Comparison of ENCODE assay signal across 1 cellular context in the genomic region with DNA sequence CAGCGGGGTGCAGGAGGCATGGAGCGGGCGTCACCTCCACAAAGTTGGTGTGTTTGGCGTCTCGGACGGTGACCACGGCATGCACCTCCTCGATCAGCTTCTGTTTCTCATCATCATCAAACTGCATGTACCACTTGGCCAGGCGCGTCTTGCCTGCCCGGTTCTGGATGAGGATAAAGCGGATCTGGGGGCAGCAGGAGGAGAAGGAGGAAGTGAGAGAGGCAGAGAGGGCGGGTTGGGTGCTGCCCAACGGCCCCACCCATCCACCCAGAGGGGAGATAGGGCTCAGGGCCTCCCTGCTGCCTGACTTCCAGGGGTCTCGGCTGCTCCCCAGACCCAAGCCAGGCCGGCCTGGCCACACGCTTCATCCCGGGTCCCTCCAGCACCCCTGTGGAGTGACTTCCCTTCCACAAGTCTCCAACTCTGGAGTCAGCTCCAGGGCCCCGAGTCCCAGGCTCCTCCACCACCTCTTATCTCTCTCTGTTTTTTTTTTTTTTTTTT.
TF ChIP-seq lines count a peak whose summit lies in the region.

No MANE protein-coding gene starts in this region.

TF ChIP-seq in K562, 482 proteins besides CTCF, POLR2A, EP300 and RAD21 (continued from another document and continues in another):
- TF ChIP-seq, protein P1, sequence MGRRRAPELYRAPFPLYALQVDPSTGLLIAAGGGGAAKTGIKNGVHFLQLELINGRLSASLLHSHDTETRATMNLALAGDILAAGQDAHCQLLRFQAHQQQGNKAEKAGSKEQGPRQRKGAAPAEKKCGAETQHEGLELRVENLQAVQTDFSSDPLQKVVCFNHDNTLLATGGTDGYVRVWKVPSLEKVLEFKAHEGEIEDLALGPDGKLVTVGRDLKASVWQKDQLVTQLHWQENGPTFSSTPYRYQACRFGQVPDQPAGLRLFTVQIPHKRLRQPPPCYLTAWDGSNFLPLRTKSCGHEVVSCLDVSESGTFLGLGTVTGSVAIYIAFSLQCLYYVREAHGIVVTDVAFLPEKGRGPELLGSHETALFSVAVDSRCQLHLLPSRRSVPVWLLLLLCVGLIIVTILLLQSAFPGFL (CRISPR knock-in tag; IDR thresholded peaks at IDR 0.05) = no peak
- TF ChIP-seq C11orf30 (IDR thresholded peaks at IDR 0.05; ENCODE audit: low read depth) (no peak), BRD9 (IDR thresholded peaks at IDR 0.05; ENCODE audit: low read depth, partially characterized antibody) (no peak), SMARCE1 (IDR thresholded peaks at IDR 0.05) (peak; percentile 50; the same call in 1 of the 2 replicates), ETV5 (CRISPR knock-in tag; IDR thresholded peaks at IDR 0.05; ENCODE audit: low read depth) (no peak), HDAC2 (IDR thresholded peaks at IDR 0.05) (no peak), POLR3G (IDR thresholded peaks at IDR 0.05; ENCODE audit: extremely low read depth, insufficient read length, insufficient replicate concordance) (no peak), MTF1 (CRISPR knock-in tag; IDR thresholded peaks at IDR 0.05; ENCODE audit: borderline replicate concordance) (no peak), MBD2 (IDR thresholded peaks at IDR 0.05; ENCODE audit: borderline replicate concordance, low read depth) (no peak), TAF1 (IDR thresholded peaks at IDR 0.05; ENCODE audit: control insufficient read depth, extremely low read depth, insufficient read depth, low read length, severe bottlenecking) (no peak), RCOR1 (IDR thresholded peaks at IDR 0.05; ENCODE audit: borderline replicate concordance in 1 of 2, low read depth in 2 of 2, low read length in 2 of 2) (peak in 1 of 2 experiments; percentile 14; a peak in 1 of 4 replicates), TEAD1 (CRISPR knock-in tag; IDR thresholded peaks at IDR 0.05) (0 out of 4 replicates have a peak, but pooled peaks of 1 of the 2 experiments have one; percentile 4), SAFB2 (IDR thresholded peaks at IDR 0.05; ENCODE audit: borderline replicate concordance, low read depth, low read length, severe bottlenecking) (no peak), TGIF2 (CRISPR knock-in tag; IDR thresholded peaks at IDR 0.05) (no peak), GATAD2A (IDR thresholded peaks at IDR 0.05) (no peak), ZNF165 (CRISPR knock-in tag; IDR thresholded peaks at IDR 0.05; ENCODE audit: borderline replicate concordance) (no peak), CBX1 (IDR thresholded peaks at IDR 0.05; ENCODE audit: low read depth) (0 out of 2 replicates have a peak, but pooled peaks have one; percentile 12), SMARCA5 (IDR thresholded peaks at IDR 0.05) (no peak), ZNF384 (IDR thresholded peaks at IDR 0.05; ENCODE audit: low read depth, low read length) (peak; percentile 98), KLF16 (IDR thresholded peaks at IDR 0.05) (no peak), ZC3H4 (CRISPR knock-in tag; IDR thresholded peaks at IDR 0.05; ENCODE audit: borderline replicate concordance) (no peak), ARID1B (IDR thresholded peaks at IDR 0.05) (peak; percentile 59), STAG1 (CRISPR knock-in tag; IDR thresholded peaks at IDR 0.05; ENCODE audit: borderline replicate concordance) (no peak), SMARCB1 (IDR thresholded peaks at IDR 0.05; ENCODE audit: insufficient read length, low read depth) (peak; percentile 88), PHF8 (IDR thresholded peaks at IDR 0.05; ENCODE audit: borderline replicate concordance, low read length) (peak; percentile 29; the same call in 1 of the 2 replicates), ZNF184 (CRISPR knock-in tag; IDR thresholded peaks at IDR 0.05) (no peak), NBN (IDR thresholded peaks at IDR 0.05; ENCODE audit: low read depth) (no peak; the same call in 1 of the 2 replicates), KLF10 (CRISPR knock-in tag; IDR thresholded peaks at IDR 0.05) (no peak), ZNF23 (CRISPR knock-in tag; IDR thresholded peaks at IDR 0.05) (no peak), PTTG1 (tag; IDR thresholded peaks at IDR 0.05; ENCODE audit: low read depth) (no peak), CBX5 (IDR thresholded peaks at IDR 0.05; ENCODE audit: borderline replicate concordance, low read depth) (no peak), ZNF3 (CRISPR knock-in tag; IDR thresholded peaks at IDR 0.05) (no peak), ATF1 (CRISPR knock-in tag; IDR thresholded peaks at IDR 0.05) (no peak), ATF1 (tag; IDR thresholded peaks at IDR 0.05) (peak; percentile 49), RBFOX2 (IDR thresholded peaks at IDR 0.05; ENCODE audit: low read depth, low read length) (peak; percentile 58), NEUROD1 (IDR thresholded peaks at IDR 0.05; ENCODE audit: borderline replicate concordance, low read depth, low read length, partially characterized antibody) (peak; percentile 50), MAZ (CRISPR knock-in tag; conservative IDR thresholded peaks at IDR 0.05 in 1 of 2, IDR thresholded peaks at IDR 0.05 in 1 of 2) (peak in 1 of 2 experiments; percentile 63; a peak in 1 of 4 replicates), MYNN (IDR thresholded peaks at IDR 0.05) (peak; percentile 74), MYNN (CRISPR knock-in tag; IDR thresholded peaks at IDR 0.05) (no peak), ZSCAN29 (IDR thresholded peaks at IDR 0.05) (peak; percentile 47; the same call in 1 of the 2 replicates), NCOA1 (IDR thresholded peaks at IDR 0.05; ENCODE audit: low read depth) (no peak), KDM5B (IDR thresholded peaks at IDR 0.05; ENCODE audit: insufficient replicate concordance, low read depth, low read length) (no peak)
- TF ChIP-seq, protein P2, sequence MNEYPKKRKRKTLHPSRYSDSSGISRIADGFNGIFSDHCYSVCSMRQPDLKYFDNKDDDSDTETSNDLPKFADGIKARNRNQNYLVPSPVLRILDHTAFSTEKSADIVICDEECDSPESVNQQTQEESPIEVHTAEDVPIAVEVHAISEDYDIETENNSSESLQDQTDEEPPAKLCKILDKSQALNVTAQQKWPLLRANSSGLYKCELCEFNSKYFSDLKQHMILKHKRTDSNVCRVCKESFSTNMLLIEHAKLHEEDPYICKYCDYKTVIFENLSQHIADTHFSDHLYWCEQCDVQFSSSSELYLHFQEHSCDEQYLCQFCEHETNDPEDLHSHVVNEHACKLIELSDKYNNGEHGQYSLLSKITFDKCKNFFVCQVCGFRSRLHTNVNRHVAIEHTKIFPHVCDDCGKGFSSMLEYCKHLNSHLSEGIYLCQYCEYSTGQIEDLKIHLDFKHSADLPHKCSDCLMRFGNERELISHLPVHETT (CRISPR knock-in tag; conservative IDR thresholded peaks at IDR 0.05 in 1 of 2, IDR thresholded peaks at IDR 0.05 in 1 of 2) = peak in 1 of 2 experiments; percentile 22; a peak in 1 of 4 replicates
- TF ChIP-seq, protein P3, sequence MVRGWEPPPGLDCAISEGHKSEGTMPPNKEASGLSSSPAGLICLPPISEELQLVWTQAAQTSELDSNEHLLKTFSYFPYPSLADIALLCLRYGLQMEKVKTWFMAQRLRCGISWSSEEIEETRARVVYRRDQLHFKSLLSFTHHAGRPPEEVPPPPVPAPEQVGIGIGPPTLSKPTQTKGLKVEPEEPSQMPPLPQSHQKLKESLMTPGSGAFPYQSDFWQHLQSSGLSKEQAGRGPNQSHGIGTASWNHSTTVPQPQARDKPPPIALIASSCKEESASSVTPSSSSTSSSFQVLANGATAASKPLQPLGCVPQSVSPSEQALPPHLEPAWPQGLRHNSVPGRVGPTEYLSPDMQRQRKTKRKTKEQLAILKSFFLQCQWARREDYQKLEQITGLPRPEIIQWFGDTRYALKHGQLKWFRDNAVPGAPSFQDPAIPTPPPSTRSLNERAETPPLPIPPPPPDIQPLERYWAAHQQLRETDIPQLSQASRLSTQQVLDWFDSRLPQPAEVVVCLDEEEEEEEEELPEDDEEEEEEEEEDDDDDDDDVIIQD (CRISPR knock-in tag; IDR thresholded peaks at IDR 0.05) = no peak
- TF ChIP-seq, protein P4, sequence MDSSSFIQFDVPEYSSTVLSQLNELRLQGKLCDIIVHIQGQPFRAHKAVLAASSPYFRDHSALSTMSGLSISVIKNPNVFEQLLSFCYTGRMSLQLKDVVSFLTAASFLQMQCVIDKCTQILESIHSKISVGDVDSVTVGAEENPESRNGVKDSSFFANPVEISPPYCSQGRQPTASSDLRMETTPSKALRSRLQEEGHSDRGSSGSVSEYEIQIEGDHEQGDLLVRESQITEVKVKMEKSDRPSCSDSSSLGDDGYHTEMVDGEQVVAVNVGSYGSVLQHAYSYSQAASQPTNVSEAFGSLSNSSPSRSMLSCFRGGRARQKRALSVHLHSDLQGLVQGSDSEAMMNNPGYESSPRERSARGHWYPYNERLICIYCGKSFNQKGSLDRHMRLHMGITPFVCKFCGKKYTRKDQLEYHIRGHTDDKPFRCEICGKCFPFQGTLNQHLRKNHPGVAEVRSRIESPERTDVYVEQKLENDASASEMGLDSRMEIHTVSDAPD (CRISPR knock-in tag; IDR thresholded peaks at IDR 0.05) = no peak
- TF ChIP-seq, protein P5, sequence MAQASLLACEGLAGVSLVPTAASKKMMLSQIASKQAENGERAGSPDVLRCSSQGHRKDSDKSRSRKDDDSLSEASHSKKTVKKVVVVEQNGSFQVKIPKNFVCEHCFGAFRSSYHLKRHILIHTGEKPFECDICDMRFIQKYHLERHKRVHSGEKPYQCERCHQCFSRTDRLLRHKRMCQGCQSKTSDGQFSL (CRISPR knock-in tag; IDR thresholded peaks at IDR 0.05) = no peak
- TF ChIP-seq, protein P5 (tag; IDR thresholded peaks at IDR 0.05) = no peak
- TF ChIP-seq, protein P6, sequence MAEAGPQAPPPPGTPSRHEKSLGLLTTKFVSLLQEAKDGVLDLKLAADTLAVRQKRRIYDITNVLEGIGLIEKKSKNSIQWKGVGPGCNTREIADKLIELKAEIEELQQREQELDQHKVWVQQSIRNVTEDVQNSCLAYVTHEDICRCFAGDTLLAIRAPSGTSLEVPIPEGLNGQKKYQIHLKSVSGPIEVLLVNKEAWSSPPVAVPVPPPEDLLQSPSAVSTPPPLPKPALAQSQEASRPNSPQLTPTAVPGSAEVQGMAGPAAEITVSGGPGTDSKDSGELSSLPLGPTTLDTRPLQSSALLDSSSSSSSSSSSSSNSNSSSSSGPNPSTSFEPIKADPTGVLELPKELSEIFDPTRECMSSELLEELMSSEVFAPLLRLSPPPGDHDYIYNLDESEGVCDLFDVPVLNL (CRISPR knock-in tag; IDR thresholded peaks at IDR 0.05; ENCODE audit: low read depth) = no peak
- TF ChIP-seq, protein P7, sequence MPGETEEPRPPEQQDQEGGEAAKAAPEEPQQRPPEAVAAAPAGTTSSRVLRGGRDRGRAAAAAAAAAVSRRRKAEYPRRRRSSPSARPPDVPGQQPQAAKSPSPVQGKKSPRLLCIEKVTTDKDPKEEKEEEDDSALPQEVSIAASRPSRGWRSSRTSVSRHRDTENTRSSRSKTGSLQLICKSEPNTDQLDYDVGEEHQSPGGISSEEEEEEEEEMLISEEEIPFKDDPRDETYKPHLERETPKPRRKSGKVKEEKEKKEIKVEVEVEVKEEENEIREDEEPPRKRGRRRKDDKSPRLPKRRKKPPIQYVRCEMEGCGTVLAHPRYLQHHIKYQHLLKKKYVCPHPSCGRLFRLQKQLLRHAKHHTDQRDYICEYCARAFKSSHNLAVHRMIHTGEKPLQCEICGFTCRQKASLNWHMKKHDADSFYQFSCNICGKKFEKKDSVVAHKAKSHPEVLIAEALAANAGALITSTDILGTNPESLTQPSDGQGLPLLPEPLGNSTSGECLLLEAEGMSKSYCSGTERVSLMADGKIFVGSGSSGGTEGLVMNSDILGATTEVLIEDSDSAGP (CRISPR knock-in tag; IDR thresholded peaks at IDR 0.05) = no peak
- TF ChIP-seq, protein P8, sequence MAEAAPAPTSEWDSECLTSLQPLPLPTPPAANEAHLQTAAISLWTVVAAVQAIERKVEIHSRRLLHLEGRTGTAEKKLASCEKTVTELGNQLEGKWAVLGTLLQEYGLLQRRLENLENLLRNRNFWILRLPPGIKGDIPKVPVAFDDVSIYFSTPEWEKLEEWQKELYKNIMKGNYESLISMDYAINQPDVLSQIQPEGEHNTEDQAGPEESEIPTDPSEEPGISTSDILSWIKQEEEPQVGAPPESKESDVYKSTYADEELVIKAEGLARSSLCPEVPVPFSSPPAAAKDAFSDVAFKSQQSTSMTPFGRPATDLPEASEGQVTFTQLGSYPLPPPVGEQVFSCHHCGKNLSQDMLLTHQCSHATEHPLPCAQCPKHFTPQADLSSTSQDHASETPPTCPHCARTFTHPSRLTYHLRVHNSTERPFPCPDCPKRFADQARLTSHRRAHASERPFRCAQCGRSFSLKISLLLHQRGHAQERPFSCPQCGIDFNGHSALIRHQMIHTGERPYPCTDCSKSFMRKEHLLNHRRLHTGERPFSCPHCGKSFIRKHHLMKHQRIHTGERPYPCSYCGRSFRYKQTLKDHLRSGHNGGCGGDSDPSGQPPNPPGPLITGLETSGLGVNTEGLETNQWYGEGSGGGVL (CRISPR knock-in tag; IDR thresholded peaks at IDR 0.05) = no peak
- TF ChIP-seq, protein P9, sequence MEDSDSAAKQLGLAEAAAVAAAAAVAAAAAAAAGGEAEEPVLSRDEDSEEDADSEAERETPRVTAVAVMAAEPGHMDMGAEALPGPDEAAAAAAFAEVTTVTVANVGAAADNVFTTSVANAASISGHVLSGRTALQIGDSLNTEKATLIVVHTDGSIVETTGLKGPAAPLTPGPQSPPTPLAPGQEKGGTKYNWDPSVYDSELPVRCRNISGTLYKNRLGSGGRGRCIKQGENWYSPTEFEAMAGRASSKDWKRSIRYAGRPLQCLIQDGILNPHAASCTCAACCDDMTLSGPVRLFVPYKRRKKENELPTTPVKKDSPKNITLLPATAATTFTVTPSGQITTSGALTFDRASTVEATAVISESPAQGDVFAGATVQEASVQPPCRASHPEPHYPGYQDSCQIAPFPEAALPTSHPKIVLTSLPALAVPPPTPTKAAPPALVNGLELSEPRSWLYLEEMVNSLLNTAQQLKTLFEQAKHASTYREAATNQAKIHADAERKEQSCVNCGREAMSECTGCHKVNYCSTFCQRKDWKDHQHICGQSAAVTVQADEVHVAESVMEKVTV (CRISPR knock-in tag; IDR thresholded peaks at IDR 0.05) = no peak
